ENCODE assay signal across 1 cellular context in the genomic region with DNA sequence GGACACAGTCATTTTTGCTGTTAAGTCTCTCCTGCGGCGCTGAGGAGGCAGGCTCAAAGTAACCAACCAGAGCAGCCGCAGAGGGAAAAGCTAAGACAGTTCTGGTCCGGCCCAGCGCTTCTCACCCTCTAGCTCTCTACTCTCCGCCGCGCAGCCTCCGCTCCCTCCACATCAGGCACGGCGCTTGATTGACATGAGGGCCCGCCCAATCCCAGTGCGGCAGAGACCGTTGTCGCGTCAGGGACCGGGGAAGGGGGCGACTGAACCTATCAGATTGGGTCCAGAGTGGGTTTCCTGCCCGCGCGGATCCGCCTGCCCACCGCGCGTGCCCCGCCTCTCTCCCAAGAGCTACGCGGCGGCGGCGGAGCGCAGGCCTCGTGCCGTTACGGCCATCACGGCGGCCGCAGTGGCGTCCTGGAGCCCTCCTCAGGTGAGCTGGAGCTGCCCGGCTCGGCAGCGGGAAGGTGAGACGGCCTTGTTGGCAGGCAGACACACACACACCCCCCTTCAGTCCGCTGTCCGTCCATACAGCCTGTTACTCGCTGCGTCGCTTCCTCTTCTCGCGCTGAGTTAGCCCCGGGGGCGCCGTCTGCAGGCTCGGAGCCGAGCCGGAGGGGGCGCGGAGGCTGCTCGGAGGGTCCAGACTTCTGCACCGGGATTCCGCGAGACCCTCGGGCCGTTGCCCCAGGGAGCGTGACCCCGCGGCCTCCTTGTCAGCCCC.
A peak's percentile ranks its signal among the peaks of the same experiment; 100 is the strongest.
TF ChIP-seq lines count a peak whose summit lies in the region.

A gene (plus strand): TSS at position 319 of the 721 bp plus-strand sequence. CDS start 65,794 bp downstream, outside the sequence.

TF ChIP-seq in WTC11, 78 proteins besides CTCF, POLR2A, EP300 and RAD21 (continued from another document):
- TF ChIP-seq ELF4 (CRISPR knock-in tag; IDR thresholded peaks at IDR 0.05; ENCODE audit: low read depth) (no peak), SMAD3 (CRISPR knock-in tag; IDR thresholded peaks at IDR 0.05; ENCODE audit: borderline replicate concordance) (no peak; the same call in none of the 2 replicates), ATF1 (CRISPR knock-in tag; IDR thresholded peaks at IDR 0.05) (0 out of 2 replicates have a peak, but pooled peaks have one; percentile 23), GTF2I (CRISPR knock-in tag; conservative IDR thresholded peaks at IDR 0.05) (no peak), FOXJ3 (CRISPR knock-in tag; IDR thresholded peaks at IDR 0.05; ENCODE audit: borderline replicate concordance) (no peak), ZNF232 (CRISPR knock-in tag; IDR thresholded peaks at IDR 0.05) (peak; percentile 75; the same call in 1 of the 2 replicates), IRF2 (CRISPR knock-in tag; IDR thresholded peaks at IDR 0.05; ENCODE audit: borderline replicate concordance, low read depth) (no peak), ZNF671 (CRISPR knock-in tag; IDR thresholded peaks at IDR 0.05) (no peak), HMGA2 (CRISPR knock-in tag; IDR thresholded peaks at IDR 0.05) (no peak), NR3C1 (CRISPR knock-in tag; conservative IDR thresholded peaks at IDR 0.05; ENCODE audit: low read depth) (no peak), JUN (CRISPR knock-in tag; IDR thresholded peaks at IDR 0.05) (no peak), NFATC4 (CRISPR knock-in tag; IDR thresholded peaks at IDR 0.05) (no peak), FOXP1 (CRISPR knock-in tag; IDR thresholded peaks at IDR 0.05; ENCODE audit: borderline replicate concordance) (peak; percentile 61), JAZF1 (CRISPR knock-in tag; IDR thresholded peaks at IDR 0.05) (no peak), TCF7 (CRISPR knock-in tag; IDR thresholded peaks at IDR 0.05; ENCODE audit: low read depth) (no peak), SP1 (CRISPR knock-in tag; conservative IDR thresholded peaks at IDR 0.05) (peak; percentile 73; the same call in 1 of the 2 replicates), RORB (CRISPR knock-in tag; IDR thresholded peaks at IDR 0.05) (no peak), ZNF138 (CRISPR knock-in tag; conservative IDR thresholded peaks at IDR 0.05) (no peak), GRHL2 (CRISPR knock-in tag; IDR thresholded peaks at IDR 0.05; ENCODE audit: insufficient replicate concordance, severe bottlenecking) (no peak), GABPB1 (CRISPR knock-in tag; IDR thresholded peaks at IDR 0.05) (peak; percentile 70), OVOL2 (CRISPR knock-in tag; IDR thresholded peaks at IDR 0.05; ENCODE audit: borderline replicate concordance) (no peak), ZNF416 (CRISPR knock-in tag; IDR thresholded peaks at IDR 0.05) (no peak), TEAD1 (CRISPR knock-in tag; IDR thresholded peaks at IDR 0.05) (peak; percentile 91), NFE2L1 (CRISPR knock-in tag; IDR thresholded peaks at IDR 0.05) (no peak; the same call in 1 of the 2 replicates)
- TF ChIP-seq, protein P1, sequence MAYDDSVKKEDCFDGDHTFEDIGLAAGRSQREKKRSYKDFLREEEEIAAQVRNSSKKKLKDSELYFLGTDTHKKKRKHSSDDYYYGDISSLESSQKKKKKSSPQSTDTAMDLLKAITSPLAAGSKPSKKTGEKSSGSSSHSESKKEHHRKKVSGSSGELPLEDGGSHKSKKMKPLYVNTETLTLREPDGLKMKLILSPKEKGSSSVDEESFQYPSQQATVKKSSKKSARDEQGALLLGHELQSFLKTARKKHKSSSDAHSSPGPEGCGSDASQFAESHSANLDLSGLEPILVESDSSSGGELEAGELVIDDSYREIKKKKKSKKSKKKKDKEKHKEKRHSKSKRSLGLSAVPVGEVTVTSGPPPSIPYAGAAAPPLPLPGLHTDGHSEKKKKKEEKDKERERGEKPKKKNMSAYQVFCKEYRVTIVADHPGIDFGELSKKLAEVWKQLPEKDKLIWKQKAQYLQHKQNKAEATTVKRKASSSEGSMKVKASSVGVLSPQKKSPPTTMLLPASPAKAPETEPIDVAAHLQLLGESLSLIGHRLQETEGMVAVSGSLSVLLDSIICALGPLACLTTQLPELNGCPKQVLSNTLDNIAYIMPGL (CRISPR knock-in tag; IDR thresholded peaks at IDR 0.05): peak; percentile 88
- TF ChIP-seq, protein P2, sequence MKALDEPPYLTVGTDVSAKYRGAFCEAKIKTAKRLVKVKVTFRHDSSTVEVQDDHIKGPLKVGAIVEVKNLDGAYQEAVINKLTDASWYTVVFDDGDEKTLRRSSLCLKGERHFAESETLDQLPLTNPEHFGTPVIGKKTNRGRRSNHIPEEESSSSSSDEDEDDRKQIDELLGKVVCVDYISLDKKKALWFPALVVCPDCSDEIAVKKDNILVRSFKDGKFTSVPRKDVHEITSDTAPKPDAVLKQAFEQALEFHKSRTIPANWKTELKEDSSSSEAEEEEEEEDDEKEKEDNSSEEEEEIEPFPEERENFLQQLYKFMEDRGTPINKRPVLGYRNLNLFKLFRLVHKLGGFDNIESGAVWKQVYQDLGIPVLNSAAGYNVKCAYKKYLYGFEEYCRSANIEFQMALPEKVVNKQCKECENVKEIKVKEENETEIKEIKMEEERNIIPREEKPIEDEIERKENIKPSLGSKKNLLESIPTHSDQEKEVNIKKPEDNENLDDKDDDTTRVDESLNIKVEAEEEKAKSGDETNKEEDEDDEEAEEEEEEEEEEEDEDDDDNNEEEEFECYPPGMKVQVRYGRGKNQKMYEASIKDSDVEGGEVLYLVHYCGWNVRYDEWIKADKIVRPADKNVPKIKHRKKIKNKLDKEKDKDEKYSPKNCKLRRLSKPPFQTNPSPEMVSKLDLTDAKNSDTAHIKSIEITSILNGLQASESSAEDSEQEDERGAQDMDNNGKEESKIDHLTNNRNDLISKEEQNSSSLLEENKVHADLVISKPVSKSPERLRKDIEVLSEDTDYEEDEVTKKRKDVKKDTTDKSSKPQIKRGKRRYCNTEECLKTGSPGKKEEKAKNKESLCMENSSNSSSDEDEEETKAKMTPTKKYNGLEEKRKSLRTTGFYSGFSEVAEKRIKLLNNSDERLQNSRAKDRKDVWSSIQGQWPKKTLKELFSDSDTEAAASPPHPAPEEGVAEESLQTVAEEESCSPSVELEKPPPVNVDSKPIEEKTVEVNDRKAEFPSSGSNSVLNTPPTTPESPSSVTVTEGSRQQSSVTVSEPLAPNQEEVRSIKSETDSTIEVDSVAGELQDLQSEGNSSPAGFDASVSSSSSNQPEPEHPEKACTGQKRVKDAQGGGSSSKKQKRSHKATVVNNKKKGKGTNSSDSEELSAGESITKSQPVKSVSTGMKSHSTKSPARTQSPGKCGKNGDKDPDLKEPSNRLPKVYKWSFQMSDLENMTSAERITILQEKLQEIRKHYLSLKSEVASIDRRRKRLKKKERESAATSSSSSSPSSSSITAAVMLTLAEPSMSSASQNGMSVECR (CRISPR knock-in tag; IDR thresholded peaks at IDR 0.05; ENCODE audit: borderline replicate concordance): peak; percentile 95; the same call in 1 of the 2 replicates
- TF ChIP-seq, protein P3, sequence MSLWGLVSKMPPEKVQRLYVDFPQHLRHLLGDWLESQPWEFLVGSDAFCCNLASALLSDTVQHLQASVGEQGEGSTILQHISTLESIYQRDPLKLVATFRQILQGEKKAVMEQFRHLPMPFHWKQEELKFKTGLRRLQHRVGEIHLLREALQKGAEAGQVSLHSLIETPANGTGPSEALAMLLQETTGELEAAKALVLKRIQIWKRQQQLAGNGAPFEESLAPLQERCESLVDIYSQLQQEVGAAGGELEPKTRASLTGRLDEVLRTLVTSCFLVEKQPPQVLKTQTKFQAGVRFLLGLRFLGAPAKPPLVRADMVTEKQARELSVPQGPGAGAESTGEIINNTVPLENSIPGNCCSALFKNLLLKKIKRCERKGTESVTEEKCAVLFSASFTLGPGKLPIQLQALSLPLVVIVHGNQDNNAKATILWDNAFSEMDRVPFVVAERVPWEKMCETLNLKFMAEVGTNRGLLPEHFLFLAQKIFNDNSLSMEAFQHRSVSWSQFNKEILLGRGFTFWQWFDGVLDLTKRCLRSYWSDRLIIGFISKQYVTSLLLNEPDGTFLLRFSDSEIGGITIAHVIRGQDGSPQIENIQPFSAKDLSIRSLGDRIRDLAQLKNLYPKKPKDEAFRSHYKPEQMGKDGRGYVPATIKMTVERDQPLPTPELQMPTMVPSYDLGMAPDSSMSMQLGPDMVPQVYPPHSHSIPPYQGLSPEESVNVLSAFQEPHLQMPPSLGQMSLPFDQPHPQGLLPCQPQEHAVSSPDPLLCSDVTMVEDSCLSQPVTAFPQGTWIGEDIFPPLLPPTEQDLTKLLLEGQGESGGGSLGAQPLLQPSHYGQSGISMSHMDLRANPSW (CRISPR knock-in tag; conservative IDR thresholded peaks at IDR 0.05; ENCODE audit: low read depth): no peak
- TF ChIP-seq, protein P4, sequence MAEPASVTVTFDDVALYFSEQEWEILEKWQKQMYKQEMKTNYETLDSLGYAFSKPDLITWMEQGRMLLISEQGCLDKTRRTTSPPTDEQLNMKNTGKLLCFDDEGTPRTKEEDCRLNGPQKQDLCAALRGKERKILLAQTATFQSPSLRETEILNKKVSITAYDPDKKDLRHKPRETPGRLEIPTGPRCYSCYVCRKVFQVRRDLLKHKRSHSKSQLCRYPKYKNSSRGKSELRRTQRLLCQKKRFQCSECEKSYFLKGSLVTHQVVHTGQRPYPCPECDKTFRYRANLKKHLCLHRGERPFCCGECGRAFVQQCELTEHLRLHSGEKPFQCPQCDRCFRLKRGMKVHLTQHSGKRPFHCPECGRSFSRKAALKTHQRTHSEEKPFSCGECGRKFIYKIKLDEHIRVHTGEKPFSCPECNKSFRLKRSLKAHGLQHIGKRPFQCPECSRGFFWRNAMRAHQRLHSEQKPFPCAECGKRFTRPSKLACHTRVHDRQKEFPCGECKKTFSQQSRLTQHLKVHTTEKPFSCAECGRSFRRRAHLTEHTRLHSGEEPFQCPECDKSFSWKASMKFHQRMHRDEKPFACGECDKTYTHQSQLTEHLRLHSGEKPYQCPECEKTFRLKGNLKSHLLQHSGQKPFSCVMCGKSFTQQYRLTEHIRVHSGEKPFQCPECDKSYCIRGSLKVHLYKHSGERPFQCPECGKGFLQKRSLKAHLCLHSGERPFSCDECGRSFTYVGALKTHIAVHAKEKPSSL (CRISPR knock-in tag; conservative IDR thresholded peaks at IDR 0.05): no peak
- TF ChIP-seq, protein P5, sequence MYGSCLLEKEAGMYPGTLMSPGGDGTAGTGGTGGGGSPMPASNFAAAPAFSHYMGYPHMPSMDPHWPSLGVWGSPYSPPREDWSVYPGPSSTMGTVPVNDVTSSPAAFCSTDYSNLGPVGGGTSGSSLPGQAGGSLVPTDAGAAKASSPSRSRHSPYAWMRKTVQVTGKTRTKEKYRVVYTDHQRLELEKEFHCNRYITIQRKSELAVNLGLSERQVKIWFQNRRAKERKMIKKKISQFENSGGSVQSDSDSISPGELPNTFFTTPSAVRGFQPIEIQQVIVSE (CRISPR knock-in tag; IDR thresholded peaks at IDR 0.05; ENCODE audit: borderline replicate concordance): no peak
- TF ChIP-seq, protein P6, sequence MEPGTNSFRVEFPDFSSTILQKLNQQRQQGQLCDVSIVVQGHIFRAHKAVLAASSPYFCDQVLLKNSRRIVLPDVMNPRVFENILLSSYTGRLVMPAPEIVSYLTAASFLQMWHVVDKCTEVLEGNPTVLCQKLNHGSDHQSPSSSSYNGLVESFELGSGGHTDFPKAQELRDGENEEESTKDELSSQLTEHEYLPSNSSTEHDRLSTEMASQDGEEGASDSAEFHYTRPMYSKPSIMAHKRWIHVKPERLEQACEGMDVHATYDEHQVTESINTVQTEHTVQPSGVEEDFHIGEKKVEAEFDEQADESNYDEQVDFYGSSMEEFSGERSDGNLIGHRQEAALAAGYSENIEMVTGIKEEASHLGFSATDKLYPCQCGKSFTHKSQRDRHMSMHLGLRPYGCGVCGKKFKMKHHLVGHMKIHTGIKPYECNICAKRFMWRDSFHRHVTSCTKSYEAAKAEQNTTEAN (CRISPR knock-in tag; IDR thresholded peaks at IDR 0.05): peak; percentile 82
- TF ChIP-seq, protein P7, sequence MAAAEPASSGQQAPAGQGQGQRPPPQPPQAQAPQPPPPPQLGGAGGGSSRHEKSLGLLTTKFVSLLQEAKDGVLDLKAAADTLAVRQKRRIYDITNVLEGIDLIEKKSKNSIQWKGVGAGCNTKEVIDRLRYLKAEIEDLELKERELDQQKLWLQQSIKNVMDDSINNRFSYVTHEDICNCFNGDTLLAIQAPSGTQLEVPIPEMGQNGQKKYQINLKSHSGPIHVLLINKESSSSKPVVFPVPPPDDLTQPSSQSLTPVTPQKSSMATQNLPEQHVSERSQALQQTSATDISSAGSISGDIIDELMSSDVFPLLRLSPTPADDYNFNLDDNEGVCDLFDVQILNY (CRISPR knock-in tag; IDR thresholded peaks at IDR 0.05): peak; percentile 71; the same call in 1 of the 2 replicates
- TF ChIP-seq, protein P8, sequence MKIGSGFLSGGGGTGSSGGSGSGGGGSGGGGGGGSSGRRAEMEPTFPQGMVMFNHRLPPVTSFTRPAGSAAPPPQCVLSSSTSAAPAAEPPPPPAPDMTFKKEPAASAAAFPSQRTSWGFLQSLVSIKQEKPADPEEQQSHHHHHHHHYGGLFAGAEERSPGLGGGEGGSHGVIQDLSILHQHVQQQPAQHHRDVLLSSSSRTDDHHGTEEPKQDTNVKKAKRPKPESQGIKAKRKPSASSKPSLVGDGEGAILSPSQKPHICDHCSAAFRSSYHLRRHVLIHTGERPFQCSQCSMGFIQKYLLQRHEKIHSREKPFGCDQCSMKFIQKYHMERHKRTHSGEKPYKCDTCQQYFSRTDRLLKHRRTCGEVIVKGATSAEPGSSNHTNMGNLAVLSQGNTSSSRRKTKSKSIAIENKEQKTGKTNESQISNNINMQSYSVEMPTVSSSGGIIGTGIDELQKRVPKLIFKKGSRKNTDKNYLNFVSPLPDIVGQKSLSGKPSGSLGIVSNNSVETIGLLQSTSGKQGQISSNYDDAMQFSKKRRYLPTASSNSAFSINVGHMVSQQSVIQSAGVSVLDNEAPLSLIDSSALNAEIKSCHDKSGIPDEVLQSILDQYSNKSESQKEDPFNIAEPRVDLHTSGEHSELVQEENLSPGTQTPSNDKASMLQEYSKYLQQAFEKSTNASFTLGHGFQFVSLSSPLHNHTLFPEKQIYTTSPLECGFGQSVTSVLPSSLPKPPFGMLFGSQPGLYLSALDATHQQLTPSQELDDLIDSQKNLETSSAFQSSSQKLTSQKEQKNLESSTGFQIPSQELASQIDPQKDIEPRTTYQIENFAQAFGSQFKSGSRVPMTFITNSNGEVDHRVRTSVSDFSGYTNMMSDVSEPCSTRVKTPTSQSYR (CRISPR knock-in tag; IDR thresholded peaks at IDR 0.05): peak; percentile 60
- TF ChIP-seq, protein P9, sequence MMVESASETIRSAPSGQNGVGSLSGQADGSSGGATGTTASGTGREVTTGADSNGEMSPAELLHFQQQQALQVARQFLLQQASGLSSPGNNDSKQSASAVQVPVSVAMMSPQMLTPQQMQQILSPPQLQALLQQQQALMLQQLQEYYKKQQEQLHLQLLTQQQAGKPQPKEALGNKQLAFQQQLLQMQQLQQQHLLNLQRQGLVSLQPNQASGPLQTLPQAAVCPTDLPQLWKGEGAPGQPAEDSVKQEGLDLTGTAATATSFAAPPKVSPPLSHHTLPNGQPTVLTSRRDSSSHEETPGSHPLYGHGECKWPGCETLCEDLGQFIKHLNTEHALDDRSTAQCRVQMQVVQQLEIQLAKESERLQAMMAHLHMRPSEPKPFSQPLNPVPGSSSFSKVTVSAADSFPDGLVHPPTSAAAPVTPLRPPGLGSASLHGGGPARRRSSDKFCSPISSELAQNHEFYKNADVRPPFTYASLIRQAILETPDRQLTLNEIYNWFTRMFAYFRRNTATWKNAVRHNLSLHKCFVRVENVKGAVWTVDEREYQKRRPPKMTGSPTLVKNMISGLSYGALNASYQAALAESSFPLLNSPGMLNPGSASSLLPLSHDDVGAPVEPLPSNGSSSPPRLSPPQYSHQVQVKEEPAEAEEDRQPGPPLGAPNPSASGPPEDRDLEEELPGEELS (CRISPR knock-in tag; IDR thresholded peaks at IDR 0.05): peak; percentile 95; the same call in 1 of the 2 replicates
